ENCODE assay signal across 28 cellular contexts in genomic region chr11:12764187-12764914, GRCh38.
DNase-seq lines count a peak whose midpoint lies in the region; ATAC-seq and TF ChIP-seq lines count a peak whose summit lies in the region.
"Had no signal": no experiment of that assay in that cellular context is flagged by ENCODE, and none has a peak within 500 bp of the region (broad histone marks: within the 10 kb centered on the region; RNA-seq: fewer than 3 reads in every experiment).

No MANE protein-coding gene starts in this region.

- H3K9me3 ChIP-seq in WERI-Rb-1 (ENCODE audit: severe bottlenecking): no peaks in the 10 kb centered on the region
- no peaks in the 10 kb centered on the region for H3K9me3 ChIP-seq in psoas muscle
- no peaks in the 10 kb centered on the region for H3K9me3 ChIP-seq in HAP-1
- H3K9me3 ChIP-seq: esophagus muscularis mucosa, heart left ventricle, transverse colon had no signal

- H3K27ac ChIP-seq in WERI-Rb-1 (peak overlapping the region; percentile 19), psoas muscle (peak overlapping the region; percentile 63)
- H3K27ac ChIP-seq: 22Rv1, esophagus muscularis mucosa, GM23248, PC-9, transverse colon had no signal

- ATAC-seq in psoas muscle: no peak
- ATAC-seq: activated CD4-positive, CD25-positive, alpha-beta regulatory T cell treated with anti-CD3 and anti-CD28 coated beads, Interleukin-2, amount 50 U/mL, for 24 hours; activated T-cell treated with anti-CD3 and anti-CD28 coated beads, Interleukin-2, amount 50 U/mL, for 72 hours; heart left ventricle; left ventricle myocardium superior; stimulated activated memory B cell treated with anti-CD40 and anti-IgM and Interleukin-4, amounts not matched to agents 10 μg/mL and 1 μg/mL and 100 μg/mL, for 72 hours had no signal

- TF ChIP-seq CTCF in WERI-Rb-1 (IDR thresholded peaks at IDR 0.05; ENCODE audit: low read depth, low read length) (no peak), psoas muscle (IDR thresholded peaks at IDR 0.05) (no peak)

- H3K36me3 ChIP-seq in WERI-Rb-1 (peaks cover 33% of the 10 kb centered on the region), psoas muscle (ENCODE audit: insufficient read depth in 1 of 2, low read depth in 1 of 2) (peaks cover 0 to 29% of the 10 kb centered on the region in 2 donors), HAP-1 (replicated peaks) (peaks cover 11% of the 10 kb centered on the region; the same call in 1 of the 2 replicates)
- H3K36me3 ChIP-seq: transverse colon had no signal

- H3K27me3 ChIP-seq in WERI-Rb-1 (ENCODE audit: insufficient read depth, low read depth, severe bottlenecking) (no peaks in the 10 kb centered on the region), psoas muscle (ENCODE audit: insufficient read depth in 3 of 3, low read length in 2 of 3) (no peaks in the 10 kb centered on the region), HAP-1 (ENCODE audit: low read depth) (no peaks in the 10 kb centered on the region)
- H3K27me3 ChIP-seq: esophagus muscularis mucosa, heart left ventricle, transverse colon had no signal

- H3K4me1 ChIP-seq in psoas muscle: peaks cover 94% of the 10 kb centered on the region
- H3K4me1 ChIP-seq in HAP-1: peaks cover 19% of the 10 kb centered on the region

- intact Hi-C loops in psoas muscle (cut with DNase I): no loop called here

- no peak overlapping the region for H3K4me3 ChIP-seq in Jurkat, Clone E6-1 (ENCODE audit: low read length)
- H3K4me3 ChIP-seq in WERI-Rb-1 (ENCODE audit: low read depth, low read length) (no peak overlapping the region), psoas muscle (no peak overlapping the region), HAP-1 (no peak overlapping the region)
- H3K4me3 ChIP-seq: esophagus muscularis mucosa, GM23248, heart left ventricle, PC-9, transverse colon had no signal

- WGBS in psoas muscle, 3 donors: 56 to 67% (median 58%) methylated on average over 8 of the region's 8 CpGs

- in situ Hi-C loops in HAP-1 (cut with MboI; ENCODE audit: low sequenced_read_pairs): no loop called here

- peak; percentile 30 for DNase-seq in DMS53 (lab: John Stamatoyannopoulos, UW)
- no peak for DNase-seq in DMS53 treated with DMSO at 0.1 percent for 48 hours (lab: John Stamatoyannopoulos, UW; ENCODE audit: unreplicated experiment)
- peak; percentile 27 for DNase-seq in Jurkat, Clone E6-1 (ENCODE audit: low read depth, low spot score)
- peak; percentile 44 for DNase-seq in WERI-Rb-1
- no peak for DNase-seq in psoas muscle
- DNase-seq in HAP-1 (ENCODE audit: low spot score in 2 of 2): no peak
- DNase-seq in DMS153 treated with DMSO at 0.1 percent for 48 hours (lab: John Stamatoyannopoulos, UW; ENCODE audit: unreplicated experiment): no peak
- no peak for DNase-seq in NCI-H2196 (lab: John Stamatoyannopoulos, UW; ENCODE audit: unreplicated experiment)
- DNase-seq: activated CD4-positive, alpha-beta memory T cell treated with anti-CD3 and anti-CD28 coated beads for 36 hours; activated T-cell treated with anti-CD3 and anti-CD28 coated beads, Interleukin-2, amount 50 U/mL, for 72 hours; Calu3; central memory CD4-positive, alpha-beta T cell; dermis blood vessel endothelial cell; foreskin fibroblast; GM23248; heart left ventricle; islet precursor cell; left ventricle myocardium superior; mesendoderm; NCI-H1048; NCI-H2029; PC-9; T-helper 2 cell; transverse colon had no signal

Comparison
In these comparisons a context has a peak if more than half of its experiments do, and no peak if none do; other contexts are left out.
1. DNase-seq: peak in DMS53 (single experiment), Jurkat, Clone E6-1 (single experiment) and WERI-Rb-1 (single experiment); none in DMS53 treated with DMSO at 0.1 percent for 48 hours (single experiment), psoas muscle (0 of 2), HAP-1 (0 of 2), DMS153 treated with DMSO at 0.1 percent for 48 hours (single experiment) and NCI-H2196 (single experiment).